9 cellular contexts compared by ENCODE assay signal in genomic region chr1:84300991-84301758, GRCh38. TPM values are rescaled to one million over a fixed set of nuclear protein-coding genes. Genes with fewer than 3 reads are reported as not detected.
DNase-seq lines count a peak whose midpoint lies in the region; ATAC-seq and TF ChIP-seq lines count a peak whose summit lies in the region.
"Had no signal": no experiment of that assay in that cellular context is flagged by ENCODE, and none has a peak within 500 bp of the region (broad histone marks: within the 10 kb centered on the region; RNA-seq: fewer than 3 reads in every experiment).

Gene SAMD13 (plus strand): TSS chr1:84301708. CDS start chr1:84303235, 1,527 bp downstream.

- H3K9me3 ChIP-seq in thoracic aorta = no peaks in the 10 kb centered on the region

- H3K36me3 ChIP-seq in thoracic aorta = no peaks in the 10 kb centered on the region

- H3K4me1 ChIP-seq in thoracic aorta (ENCODE audit: control insufficient read depth in 1 of 2, low read depth in 2 of 2) = peaks cover 10 to 34% of the 10 kb centered on the region in 2 donors

- peak; percentile 25 for ATAC-seq in HG02798 (IDR thresholded peaks at IDR 0.05; ENCODE audit: poor library complexity, unreplicated experiment)
- no peak for ATAC-seq in thoracic aorta (ENCODE audit: insufficient number of reproducible peaks, low FRiP score, low read depth)
- ATAC-seq in GM18873 (IDR thresholded peaks at IDR 0.05; ENCODE audit: low FRiP score, unreplicated experiment) = no peak

- no peaks in the 10 kb centered on the region for H3K27me3 ChIP-seq in thoracic aorta (replicated peaks; ENCODE audit: insufficient read depth)

- DNase-seq in DMS153 (lab: John Stamatoyannopoulos, UW) = peak; percentile 53
- DNase-seq in NCI-H226 = peak; percentile 27
- DNase-seq in activated CD4-positive, alpha-beta T cell treated with anti-CD3 and anti-CD28 coated beads, Interleukin-2, amount 50 U/mL, for 48 hours = peak; percentile 17 to 34
- peak; percentile 49 for DNase-seq in epithelial cell of proximal tubule (ENCODE audit: low read depth)
- peak; percentile 79 for DNase-seq in myocyte (ENCODE audit: low read depth)
- peak; percentile 30 for DNase-seq in thoracic aorta (ENCODE audit: low spot score)

- TF ChIP-seq CTCF in epithelial cell of proximal tubule (conservative IDR thresholded peaks at IDR 0.05; ENCODE audit: low read depth, low read length) (no peak), thoracic aorta (IDR thresholded peaks at IDR 0.05) (no peak)

- H3K4me3 ChIP-seq in epithelial cell of proximal tubule (ENCODE audit: low read depth, low read length) (peak within 1 kb of the TSS; percentile 53), thoracic aorta (peak within 1 kb of the TSS; percentile 70)

- peak within 1 kb of the TSS in 1 of 2 donors; percentile 45 for H3K27ac ChIP-seq in thoracic aorta

RNA-seq across cellular contexts. Expression of gene SAMD13, which starts in this region (rescaled TPM):
- total RNA-seq in epithelial cell of proximal tubule = 0.63 and 0.94 TPM in 2 replicates
- 0.70 and 0.99 TPM in 2 replicates for total RNA-seq in myocyte
- polyA plus RNA-seq in myocyte (2012) = 0.34 TPM
- 1 to 10 TPM in 1 of 2 donors, under 1 TPM in 1; 0.95 to 1.8 TPM for total RNA-seq in thoracic aorta
- total RNA-seq: T-helper 2 cell treated with Interferon-gamma antibody and Interleukin-4, amounts not matched to agents 100 ng/mL and 5 ng/mL, for 36 hours had no signal

Comparison
In these comparisons a context has a peak if more than half of its experiments do, and no peak if none do; other contexts are left out.
1. Peak in DNase-seq and H3K4me3 ChIP-seq in epithelial cell of proximal tubule; RNA of the gene not detected or under 1 TPM.
2. Peak in DNase-seq in myocyte; RNA of the gene not detected or under 1 TPM.
3. DNase-seq: peak in every context shown above with its lines; median percentile 79 in myocyte; 53 in DMS153; 49 in epithelial cell of proximal tubule; 30 in thoracic aorta; 27 in NCI-H226; 26 in activated CD4-positive, alpha-beta T cell treated with anti-CD3 and anti-CD28 coated beads, Interleukin-2, amount 50 U/mL, for 48 hours.